ENCODE assay signal across 1 cellular context in the genomic region with DNA sequence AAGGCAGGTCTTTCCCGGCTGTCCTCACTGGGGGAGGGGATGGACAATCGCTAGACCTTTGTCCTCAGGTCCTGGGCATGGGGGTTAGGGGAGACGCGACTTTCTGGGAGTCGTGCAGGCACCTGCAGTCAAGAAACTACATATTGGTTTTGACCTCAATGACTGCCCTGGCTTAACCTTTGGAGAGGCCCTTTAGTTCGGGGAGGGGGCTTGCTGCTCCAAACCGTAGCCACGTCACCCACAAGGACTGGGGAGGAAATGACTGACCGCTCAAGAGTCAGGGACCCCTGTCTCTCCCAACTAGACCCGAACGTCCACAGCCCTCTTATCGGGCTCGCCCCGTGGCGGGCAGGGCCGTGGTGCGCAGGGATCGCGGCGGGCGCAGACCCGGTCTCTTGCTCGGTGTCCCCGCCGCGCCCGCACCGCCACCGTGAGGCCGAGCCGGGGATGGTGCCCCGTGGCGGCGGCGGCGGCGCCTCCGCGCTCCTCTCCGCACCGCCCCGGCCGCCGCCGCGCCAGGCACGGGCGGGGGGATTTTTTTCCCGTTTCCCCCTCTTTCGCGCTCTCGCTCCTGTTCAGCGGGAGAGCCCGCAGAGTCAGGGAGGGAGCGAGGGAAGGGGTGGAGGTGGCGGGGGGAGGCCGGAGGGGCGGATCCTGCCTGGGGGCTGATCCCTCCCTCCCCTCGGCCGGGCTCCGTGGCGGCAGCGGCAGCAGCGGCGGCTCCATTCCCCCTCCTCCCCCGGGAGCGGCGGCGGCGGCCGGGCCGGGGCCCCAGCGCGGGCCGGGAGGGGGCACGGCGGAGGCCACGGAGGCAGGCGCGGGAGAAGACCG.
A peak's percentile ranks its signal among the peaks of the same experiment; 100 is the strongest.
TF ChIP-seq lines count a peak whose summit lies in the region.

A gene (plus strand): TSS at position 696 of the 831 bp plus-strand sequence. CDS start 3,579 bp downstream, outside the sequence.

TF ChIP-seq in H1, 55 proteins besides CTCF, POLR2A, EP300 and RAD21:
- TF ChIP-seq, protein P1, sequence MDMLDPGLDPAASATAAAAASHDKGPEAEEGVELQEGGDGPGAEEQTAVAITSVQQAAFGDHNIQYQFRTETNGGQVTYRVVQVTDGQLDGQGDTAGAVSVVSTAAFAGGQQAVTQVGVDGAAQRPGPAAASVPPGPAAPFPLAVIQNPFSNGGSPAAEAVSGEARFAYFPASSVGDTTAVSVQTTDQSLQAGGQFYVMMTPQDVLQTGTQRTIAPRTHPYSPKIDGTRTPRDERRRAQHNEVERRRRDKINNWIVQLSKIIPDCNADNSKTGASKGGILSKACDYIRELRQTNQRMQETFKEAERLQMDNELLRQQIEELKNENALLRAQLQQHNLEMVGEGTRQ (IDR thresholded peaks at IDR 0.05; ENCODE audit: low read length) = no peak
- TF ChIP-seq NANOG (IDR thresholded peaks at IDR 0.05; ENCODE audit: insufficient read depth, low read depth, low read length, poor library complexity, severe bottlenecking) (no peak), TAF7 (optimal IDR thresholded peaks at IDR 0.05; ENCODE audit: borderline replicate concordance, low read depth, low read length) (peak; percentile 73), POLR2AphosphoS5 (IDR thresholded peaks at IDR 0.05; ENCODE audit: low read depth, low read length) (peak; percentile 66; the same call in 1 of the 2 replicates), HDAC2 (IDR thresholded peaks at IDR 0.05; ENCODE audit: borderline replicate concordance in 1 of 2, low read depth in 2 of 2, low read length in 2 of 2) (0 out of 4 replicates have a peak, but pooled peaks of 1 of the 2 experiments have one; percentile 16), TAF1 (IDR thresholded peaks at IDR 0.05; ENCODE audit: low read depth, low read length) (peak; percentile 23; the same call in 1 of the 2 replicates), SIN3A (conservative IDR thresholded peaks at IDR 0.05 in 1 of 2, IDR thresholded peaks at IDR 0.05 in 1 of 2; ENCODE audit: low read depth in 1 of 2, low read length in 2 of 2) (0 out of 4 replicates have a peak, but pooled peaks of 1 of the 2 experiments have one; percentile 6), PHF8 (conservative IDR thresholded peaks at IDR 0.05; ENCODE audit: low read depth, low read length) (peak; percentile 61), RBBP5 (IDR thresholded peaks at IDR 0.05; ENCODE audit: borderline replicate concordance, low read depth, low read length) (peak; percentile 71; the same call in 1 of the 2 replicates), HDAC6 (IDR thresholded peaks at IDR 0.05; ENCODE audit: low read depth, low read length) (no peak), TCF12 (IDR thresholded peaks at IDR 0.05; ENCODE audit: low read depth, low read length) (no peak), SAP30 (IDR thresholded peaks at IDR 0.05; ENCODE audit: insufficient read depth, insufficient replicate concordance, low read length) (peak; percentile 43), KDM4A (IDR thresholded peaks at IDR 0.05; ENCODE audit: low read depth, low read length, severe bottlenecking) (peak; percentile 35), CREB1 (IDR thresholded peaks at IDR 0.05) (peak; percentile 21; the same call in 1 of the 2 replicates)
